In genomic region chr4:52657630-52658501, GRCh38 we compare ENCODE assay signal across 1 cellular context.
TF ChIP-seq lines count a peak whose summit lies in the region.

No MANE protein-coding gene starts in this region.

TF ChIP-seq in HEK293, 187 proteins besides CTCF, POLR2A, EP300 and RAD21 (continued from another document):
- TF ChIP-seq ZBTB49 (tag by site-specific recombination; IDR thresholded peaks at IDR 0.05; ENCODE audit: low read depth) (no peak), ELK4 (IDR thresholded peaks at IDR 0.05; ENCODE audit: borderline replicate concordance, low read depth, low read length) (no peak), OSR2 (tag by site-specific recombination; IDR thresholded peaks at IDR 0.05) (peak; percentile 30; the same call in 1 of the 2 replicates)
TF ChIP-seq in HEK293: peak in this region for 12.
